ENCODE assay signal across 8 cellular contexts in genomic region chr9:137070201-137070905, GRCh38. TPM values are rescaled to one million over a fixed set of nuclear protein-coding genes. Genes with fewer than 3 reads are reported as not detected.
DNase-seq lines count a peak whose midpoint lies in the region; ATAC-seq and TF ChIP-seq lines count a peak whose summit lies in the region.

Gene SAPCD2, minus strand, starts transcription at chr9:137070557. Its CDS starts 97 bp downstream, at chr9:137070460.

- intact Hi-C loops in T-helper 1 cell treated with Interleukin-12 subunit alpha and Interleukin-12 subunit beta and Interleukin-4 antibody, amounts not matched to agents 30 ng/mL and 1 ng/mL, for 36 hours (cut with micrococcal nuclease), result loop anchor here (1.0 to 2.0 kb wide), 6 partner anchors 16 to 279 kb away; partner anchors contain the start of genes ABCA2, MAN1B1, PAXX and TMEM141
- intact Hi-C loops in adrenal gland (cut with DNase I) (no loop called here), left ventricle myocardium inferior (cut with micrococcal nuclease) (no loop called here), psoas muscle (cut with DNase I) (no loop called here), uterus (cut with DNase I; ENCODE audit: low total_unique reads) (no loop called here)

- H3K4me3 ChIP-seq in GM12875 (ENCODE audit: low read depth, low read length) (peak within 1 kb of the TSS; percentile 67), adrenal gland (peak within 1 kb of the TSS in 1 of 4 donors; percentile 55), left ventricle myocardium inferior (peak within 1 kb of the TSS; percentile 62), psoas muscle (peak within 1 kb of the TSS; percentile 58), uterus (peak within 1 kb of the TSS; percentile 7 to 21)

- no peaks in the 10 kb centered on the region for H3K36me3 ChIP-seq in adrenal gland (replicated peaks in 1 of 2)
- no peaks in the 10 kb centered on the region for H3K36me3 ChIP-seq in left ventricle myocardium inferior
- no peaks in the 10 kb centered on the region for H3K36me3 ChIP-seq in psoas muscle (ENCODE audit: insufficient read depth in 1 of 2, low read depth in 1 of 2)
- no peaks in the 10 kb centered on the region for H3K36me3 ChIP-seq in uterus

- TF ChIP-seq POLR2A in adrenal gland (IDR thresholded peaks at IDR 0.05), result no peak
- peak in 1 of 2 donors; percentile 16 for TF ChIP-seq POLR2A in uterus (IDR thresholded peaks at IDR 0.05)

- DNase-seq in NCI-H1694 treated with DMSO at 0.1 percent for 48 hours (lab: John Stamatoyannopoulos, UW) (peak; percentile 69), adrenal gland (peak; percentile 82 to 94 (median 88)), left ventricle myocardium inferior (peak; percentile 86), psoas muscle (peak; percentile 87 to 92), uterus (peak; percentile 66)

- H3K27ac ChIP-seq in adrenal gland (peak within 1 kb of the TSS in 2 of 5 donors; percentile 55 to 61), left ventricle myocardium inferior (replicated peaks) (peak within 1 kb of the TSS; percentile 87), psoas muscle (peak within 1 kb of the TSS; percentile 46), uterus (no peak within 1 kb of the TSS)

- WGBS in adrenal gland, 4 donors, result 0 to 1% (median 1%) methylated on average over 19 to 74 of the region's 74 CpGs
- 0 to 1% (median 0%) methylated on average over 40 to 74 of the region's 74 CpGs for WGBS in psoas muscle, 3 donors

- H3K27me3 ChIP-seq in adrenal gland (peaks cover 12% of the 10 kb centered on the region), left ventricle myocardium inferior (ENCODE audit: low read depth) (peaks cover 13% of the 10 kb centered on the region), psoas muscle (ENCODE audit: insufficient read depth in 3 of 3, low read length in 2 of 3) (peaks cover 0 to 10% (median 5%) of the 10 kb centered on the region in 3 donors), uterus (peaks cover 0 to 10% of the 10 kb centered on the region in 2 donors)

- H3K4me1 ChIP-seq in adrenal gland (replicated peaks in 1 of 2), result peaks cover 0 to 8% of the 10 kb centered on the region in 2 donors
- peaks cover 22% of the 10 kb centered on the region for H3K4me1 ChIP-seq in left ventricle myocardium inferior
- H3K4me1 ChIP-seq in psoas muscle, result peaks cover 4% of the 10 kb centered on the region
- peaks cover 0 to 15% of the 10 kb centered on the region in 2 donors for H3K4me1 ChIP-seq in uterus

- TF ChIP-seq CTCF in GM12875 (IDR thresholded peaks at IDR 0.05; ENCODE audit: borderline replicate concordance, insufficient read depth, low read depth, low read length), result no peak
- no peak for TF ChIP-seq CTCF in adrenal gland (IDR thresholded peaks at IDR 0.05)
- TF ChIP-seq CTCF in left ventricle myocardium inferior (IDR thresholded peaks at IDR 0.05; ENCODE audit: borderline replicate concordance), result no peak
- TF ChIP-seq CTCF in psoas muscle (IDR thresholded peaks at IDR 0.05), result no peak
- TF ChIP-seq CTCF in uterus (IDR thresholded peaks at IDR 0.05), result no peak

- H3K9me3 ChIP-seq in adrenal gland (replicated peaks in 1 of 3) (no peaks in the 10 kb centered on the region), left ventricle myocardium inferior (replicated peaks) (no peaks in the 10 kb centered on the region), psoas muscle (no peaks in the 10 kb centered on the region), uterus (no peaks in the 10 kb centered on the region)

- ATAC-seq in HG02852 (IDR thresholded peaks at IDR 0.05; ENCODE audit: unreplicated experiment) (peak; percentile 75), psoas muscle (peak; percentile 91 to 97 (median 94))

RNA-seq across cellular contexts. Expression of gene SAPCD2, which starts in this region (rescaled TPM):
- total RNA-seq in T-helper 1 cell treated with Interleukin-12 subunit alpha and Interleukin-12 subunit beta and Interleukin-4 antibody, amounts not matched to agents 30 ng/mL and 1 ng/mL, for 36 hours, result 19.7 and 21.1 TPM in 2 replicates
- total RNA-seq in adrenal gland (1 to 10 TPM in 1 of 8 donors, under 1 TPM in 7; 0.24 to 1.5 (median 0.69) TPM), left ventricle myocardium inferior (0.25 TPM), psoas muscle (under 1 TPM; 0.10 to 0.15 (median 0.12) TPM), uterus (1 to 10 TPM in 2 of 4 donors, under 1 TPM in 1, not detected in 1; 0.15 to 5.9 (median 1.0) TPM)
- polyA plus RNA-seq in adrenal gland (under 1 TPM; 0.07 to 0.56 (median 0.17) TPM), psoas muscle (under 1 TPM in 2 of 3 donors, not detected in 1; 0.18 to 0.22 TPM)

Comparison
In these comparisons a context has a peak if more than half of its experiments do, and no peak if none do; other contexts are left out.
1. Peak in DNase-seq, H3K4me3 ChIP-seq and H3K27ac ChIP-seq in left ventricle myocardium inferior; RNA of the gene not detected or under 1 TPM.
2. Peak in DNase-seq, ATAC-seq, H3K4me3 ChIP-seq and H3K27ac ChIP-seq in psoas muscle; RNA of the gene not detected or under 1 TPM.